In the genomic region with DNA sequence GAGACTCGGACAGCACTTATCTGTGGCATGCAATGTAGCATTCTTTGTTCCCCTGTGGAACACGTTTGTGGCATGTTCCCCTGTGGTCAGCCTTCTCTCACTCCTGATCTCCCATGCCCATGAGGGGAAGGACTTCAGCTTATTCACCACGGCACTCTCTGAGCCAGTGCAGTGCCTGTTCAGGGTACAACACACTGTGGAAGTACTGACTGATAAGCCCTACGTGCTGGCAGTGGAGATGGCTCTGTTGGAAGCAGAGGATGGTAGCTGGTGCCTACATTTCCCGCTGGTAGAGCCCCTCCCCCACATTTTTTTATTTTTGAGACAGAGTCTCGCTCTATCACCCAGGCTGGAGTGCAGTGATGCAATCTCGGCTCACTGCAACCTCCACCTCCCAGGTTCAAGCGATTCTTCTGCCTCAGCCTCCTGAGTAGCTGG, we compare ENCODE assay signal across 13 cellular contexts. TPM values are rescaled to one million over a fixed set of nuclear protein-coding genes. Genes with fewer than 3 reads are reported as not detected.
A peak's percentile ranks its signal among the peaks of the same experiment; 100 is the strongest.
DNase-seq lines count a peak whose midpoint lies in the region; ATAC-seq, FAIRE-seq and TF ChIP-seq lines count a peak whose summit lies in the region.
"Had no signal": no experiment of that assay in that cellular context is flagged by ENCODE, and none has a peak within 500 bp of the region (broad histone marks: within the 10 kb centered on the region; RNA-seq: fewer than 3 reads in every experiment).

No MANE protein-coding gene starts in this region.

- H3K79me2 ChIP-seq in K562 (ENCODE audit: control insufficient read depth, insufficient read depth, low read length) = no peaks in the 10 kb centered on the region

- intact Hi-C loops in K562 (cut with micrococcal nuclease) = no loop called here

- 2% methylated on average over 8 of the region's 8 CpGs for WGBS in K562 (ENCODE audit: insufficient coverage, low coverage, missing lambda C conversion rate)

- TF ChIP-seq RAD21 in K562 (CRISPR knock-in tag; conservative IDR thresholded peaks at IDR 0.05 in 1 of 2, IDR thresholded peaks at IDR 0.05 in 1 of 2) = no peak

- H3K36me3 ChIP-seq in K562 (ENCODE audit: control insufficient read depth, insufficient read depth, low read length) = no peaks in the 10 kb centered on the region

- BruUV-seq in K562 (replicated peaks; lab: Mats Ljungman, UMichigan) = no TSS peak

- no peak overlapping the region for H3K4me3 ChIP-seq in K562

- POLR2A ChIA-PET in K562 (lab: Yijun Ruan, JAX) = no interaction called here

- no peak overlapping the region for H3K9ac ChIP-seq in K562 (ENCODE audit: insufficient read depth in 1 of 2, low read depth in 2 of 2, low read length in 2 of 2)

- H3K4me2 ChIP-seq in K562 (ENCODE audit: insufficient read depth, low read length) = no peak overlapping the region

- no peaks in the 10 kb centered on the region for H3K9me1 ChIP-seq in K562 (ENCODE audit: control insufficient read depth, insufficient read depth, low read length)

- CTCF ChIA-PET in K562 (lab: Yijun Ruan, JAX; ENCODE audit: low intra/inter-chr PET ratio) = no interaction called here

- ATAC-seq in GM18505 (IDR thresholded peaks at IDR 0.05; ENCODE audit: unreplicated experiment) (peak; percentile 22), GM21528 (IDR thresholded peaks at IDR 0.05; ENCODE audit: low FRiP score, unreplicated experiment) (peak; percentile 5), HG03159 (IDR thresholded peaks at IDR 0.05; ENCODE audit: unreplicated experiment) (peak; percentile 12), K562 (no peak), HG03565 (IDR thresholded peaks at IDR 0.05; ENCODE audit: unreplicated experiment) (no peak)

- no peak for TF ChIP-seq EP300 in K562 (IDR thresholded peaks at IDR 0.05; ENCODE audit: low read length)

- H3K4me1 ChIP-seq in K562 (replicated peaks in 1 of 2; ENCODE audit: control insufficient read depth in 2 of 2, insufficient read depth in 2 of 2, low read length in 2 of 2) = no peaks in the 10 kb centered on the region

- no peak overlapping the region for H3K27ac ChIP-seq in K562 (ENCODE audit: extremely low read depth, low read depth, low read length)

- in situ Hi-C loops in K562 (cut with MboI) = no loop called here

- no peak for DNase-seq in K562 (ENCODE audit: extremely low read depth in 1 of 4, low spot score in 3 of 4)
- no peak for DNase-seq in central memory CD4-positive, alpha-beta T cell
- no peak for DNase-seq in NCI-H187 (lab: John Stamatoyannopoulos, UW)
- DNase-seq in UCSD-AML1 (lab: John Stamatoyannopoulos, UW; ENCODE audit: unreplicated experiment) = no peak
- DNase-seq: activated CD8-positive, alpha-beta T cell treated with anti-CD3 and anti-CD28 coated beads, Interleukin-2, amount 10 ng/mL, durations not matched to agents 7 days and 5 days; CD4-positive, alpha-beta T cell; GOT3; NCI-H1694 had no signal

- TF ChIP-seq POLR2A in GM18505 (IDR thresholded peaks at IDR 0.05; ENCODE audit: borderline replicate concordance, extremely low read depth, insufficient read depth, insufficient read length) (no peak), K562 (conservative IDR thresholded peaks at IDR 0.05) (no peak)

- no peak for FAIRE-seq in K562 (lab: Jason Lieb, UNC)
- FAIRE-seq: colon had no signal

- no peaks in the 10 kb centered on the region for H3K9me3 ChIP-seq in K562 (replicated peaks; ENCODE audit: control insufficient read depth, insufficient read depth, low read depth, low read length)

- TF ChIP-seq CTCF in K562 (IDR thresholded peaks at IDR 0.05 in 2 of 3, conservative IDR thresholded peaks at IDR 0.05 in 1 of 3; ENCODE audit: insufficient read depth in 2 of 3, low read depth in 1 of 3, low read length in 3 of 3) = no peak

- 0 out of 2 replicates have a peak, but pooled peaks cover 2% of the 10 kb centered on the region for H4K20me1 ChIP-seq in K562 (replicated peaks; ENCODE audit: control insufficient read depth, insufficient read depth, low read length)

- H3K27me3 ChIP-seq in K562 (ENCODE audit: control insufficient read depth in 2 of 2, insufficient read depth in 2 of 2, low read length in 2 of 2) = peaks cover 44 to 51% of the 10 kb centered on the region in 2 experiments

- H2AFZ ChIP-seq in K562 (ENCODE audit: low read depth, low read length) = no peak overlapping the region

TF ChIP-seq in K562, 482 proteins besides CTCF, POLR2A, EP300 and RAD21:
- TF ChIP-seq, protein P1, sequence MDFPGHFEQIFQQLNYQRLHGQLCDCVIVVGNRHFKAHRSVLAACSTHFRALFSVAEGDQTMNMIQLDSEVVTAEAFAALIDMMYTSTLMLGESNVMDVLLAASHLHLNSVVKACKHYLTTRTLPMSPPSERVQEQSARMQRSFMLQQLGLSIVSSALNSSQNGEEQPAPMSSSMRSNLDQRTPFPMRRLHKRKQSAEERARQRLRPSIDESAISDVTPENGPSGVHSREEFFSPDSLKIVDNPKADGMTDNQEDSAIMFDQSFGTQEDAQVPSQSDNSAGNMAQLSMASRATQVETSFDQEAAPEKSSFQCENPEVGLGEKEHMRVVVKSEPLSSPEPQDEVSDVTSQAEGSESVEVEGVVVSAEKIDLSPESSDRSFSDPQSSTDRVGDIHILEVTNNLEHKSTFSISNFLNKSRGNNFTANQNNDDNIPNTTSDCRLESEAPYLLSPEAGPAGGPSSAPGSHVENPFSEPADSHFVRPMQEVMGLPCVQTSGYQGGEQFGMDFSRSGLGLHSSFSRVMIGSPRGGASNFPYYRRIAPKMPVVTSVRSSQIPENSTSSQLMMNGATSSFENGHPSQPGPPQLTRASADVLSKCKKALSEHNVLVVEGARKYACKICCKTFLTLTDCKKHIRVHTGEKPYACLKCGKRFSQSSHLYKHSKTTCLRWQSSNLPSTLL (IDR thresholded peaks at IDR 0.05) = no peak
- no peak for TF ChIP-seq CEBPG (CRISPR knock-in tag; IDR thresholded peaks at IDR 0.05)
- TF ChIP-seq CEBPG (tag; conservative IDR thresholded peaks at IDR 0.05 in 1 of 2, IDR thresholded peaks at IDR 0.05 in 1 of 2) = peak; percentile 24 to 75; a peak in 2 of 4 replicates
- TF ChIP-seq, protein P2, sequence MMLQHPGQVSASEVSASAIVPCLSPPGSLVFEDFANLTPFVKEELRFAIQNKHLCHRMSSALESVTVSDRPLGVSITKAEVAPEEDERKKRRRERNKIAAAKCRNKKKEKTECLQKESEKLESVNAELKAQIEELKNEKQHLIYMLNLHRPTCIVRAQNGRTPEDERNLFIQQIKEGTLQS (IDR thresholded peaks at IDR 0.05) = peak; percentile 28; the same call in 1 of the 2 replicates
- TF ChIP-seq, protein P2 (CRISPR knock-in tag; conservative IDR thresholded peaks at IDR 0.05) = no peak
TF ChIP-seq in K562: peak in this region for 2.

RNA-seq across cellular contexts. Expression of a gene that starts 43.5 kb away (rescaled TPM):
- total RNA-seq in K562 (2011; cell fraction: chromatin; rRNA removed; ENCODE audit: low replicate concordance) = 33.1 and 48.0 TPM in 2 replicates
- 14.3 and 15.1 TPM in 2 replicates for total RNA-seq in K562 (2011; cell fraction: nucleolus; rRNA removed)
- 24.0 and 42.4 TPM in 2 replicates for total RNA-seq in K562 (2011; cell fraction: nucleoplasm; rRNA removed)
- total RNA-seq in K562 (2014; rRNA removed) (18.4 and 18.8 TPM in 2 replicates), K562 (2014; rRNA removed; fragmentation: Illumina TruSeq; extraction: Trizol) (18.2 and 23.6 TPM in 2 replicates), K562 (2015; rRNA removed; fragmentation: Illumina TruSeq; extraction: Trizol) (9.6 and 9.8 TPM in 2 replicates), K562 (2021) (22.2 and 25.9 TPM in 2 replicates)
- polyA plus RNA-seq in K562 (2011; rRNA removed) (9.4 and 18.0 TPM in 2 replicates), K562 (2014; fragmentation: Illumina TruSeq; extraction: Trizol) (14.5 and 16.1 TPM in 2 replicates), K562 (2014; fragmentation: Nextera tagmentation; extraction: Ambion mirVana) (10 to 100 TPM in 1 of 2 experiments, 1 to 10 TPM in 1; 9.2 to 12.6 TPM), K562 (2014; rRNA removed) (13.7 and 15.9 TPM in 2 replicates)
- 10.5 and 11.5 TPM in 2 replicates for polyA plus RNA-seq in K562 (2011; cell fraction: cytosol; rRNA removed)
- 10.1 and 12.7 TPM in 2 replicates for polyA plus RNA-seq in K562 (2011; cell fraction: nucleus; rRNA removed)
- 16.9 and 20.9 TPM in 2 replicates for polyA plus RNA-seq in K562 (2012)
- 12.8 and 21.7 TPM in 2 replicates for polyA minus RNA-seq in K562 (2011; rRNA and poly(A)+ RNA removed)
- polyA minus RNA-seq in K562 (2011; cell fraction: cytosol; rRNA and poly(A)+ RNA removed) = 13.2 and 16.8 TPM in 2 replicates
- polyA minus RNA-seq in K562 (2011; cell fraction: nucleus; rRNA and poly(A)+ RNA removed) = 10.9 and 11.0 TPM in 2 replicates
- total RNA-seq: CD4-positive, alpha-beta T cell had no signal

Comparison
In these comparisons a context has a peak if more than half of its experiments do, and no peak if none do; other contexts are left out.
1. ATAC-seq: peak in GM18505 (single experiment), GM21528 (single experiment) and HG03159 (single experiment); none in K562 (single experiment) and HG03565 (single experiment).